In the genomic region with DNA sequence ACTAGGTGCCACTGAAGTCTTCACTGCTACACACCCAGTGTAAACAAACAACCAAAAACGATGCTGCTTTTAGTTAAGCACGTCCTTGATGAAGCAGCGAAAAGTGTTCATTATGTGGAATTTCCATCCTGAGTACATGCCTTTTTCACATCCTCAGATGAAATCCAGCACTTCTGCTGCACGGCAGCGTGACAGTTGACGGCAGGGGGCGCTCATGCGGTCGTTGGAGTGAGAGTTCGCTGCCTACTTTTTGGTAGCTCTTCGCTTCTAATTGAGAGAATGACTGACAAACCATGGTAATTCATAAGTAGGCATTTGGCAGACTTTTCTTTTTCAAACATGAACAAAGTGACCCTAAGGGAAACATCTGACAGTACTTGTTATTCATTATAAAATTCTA, we compare ENCODE assay signal across 9 cellular contexts. TPM values are rescaled to one million over a fixed set of nuclear protein-coding genes. Genes with fewer than 3 reads are reported as not detected.
DNase-seq lines count a peak whose midpoint lies in the region; ATAC-seq, FAIRE-seq and TF ChIP-seq lines count a peak whose summit lies in the region.
"Had no signal": no experiment of that assay in that cellular context is flagged by ENCODE, and none has a peak within 500 bp of the region (broad histone marks: within the 10 kb centered on the region; RNA-seq: fewer than 3 reads in every experiment).

No MANE protein-coding gene starts in this region.

- no peaks in the 10 kb centered on the region for H3K36me3 ChIP-seq in heart left ventricle
- no peaks in the 10 kb centered on the region for H3K36me3 ChIP-seq in gastrocnemius medialis

- peak; percentile 9 for TF ChIP-seq CTCF in CD4-positive, alpha-beta T cell (IDR thresholded peaks at IDR 0.05)
- TF ChIP-seq CTCF in LNCaP clone FGC (IDR thresholded peaks at IDR 0.05; ENCODE audit: control insufficient read depth, extremely low read depth, insufficient read depth) (0 out of 2 replicates have a peak, but pooled peaks have one; percentile 23), heart left ventricle (IDR thresholded peaks at IDR 0.05) (peak; percentile 34 to 74 (median 53)), gastrocnemius medialis (IDR thresholded peaks at IDR 0.05 in 4 of 5, conservative IDR thresholded peaks at IDR 0.05 in 1 of 5) (peak in 3 of 5 experiments; percentile 14 to 57 (median 45))

- H3K4me3 ChIP-seq in LNCaP clone FGC (ENCODE audit: low read depth, low read length) (no peak overlapping the region), heart left ventricle (peak overlapping the region in 2 of 12 donors; percentile 8 to 20), gastrocnemius medialis (no peak overlapping the region)

- H3K36me3 Mint-ChIP-seq in CD4-positive, alpha-beta T cell (ENCODE audit: low read depth) = no peaks in the 10 kb centered on the region

- WGBS in heart left ventricle, 4 donors = 30 to 46% (median 35%) methylated on average over 11 of the region's 11 CpGs

- POLR2A ChIA-PET in CD4-positive, alpha-beta T cell (lab: Charles Lee) = no interaction called here

- H3K4me3 Mint-ChIP-seq in CD4-positive, alpha-beta T cell = no peak overlapping the region

- H3K4me1 ChIP-seq in heart left ventricle (no peaks in the 10 kb centered on the region), gastrocnemius medialis (no peaks in the 10 kb centered on the region)

- H3K9me3 ChIP-seq in CD4-positive, alpha-beta T cell (ENCODE audit: control insufficient read depth, low read length) = no peaks in the 10 kb centered on the region
- H3K9me3 ChIP-seq in heart left ventricle (no peaks in the 10 kb centered on the region), gastrocnemius medialis (no peaks in the 10 kb centered on the region)

- H3K4me1 Mint-ChIP-seq in CD4-positive, alpha-beta T cell (ENCODE audit: low read depth) = no peaks in the 10 kb centered on the region

- H3K27ac Mint-ChIP-seq in CD4-positive, alpha-beta T cell = no peak overlapping the region

- intact Hi-C loops in CD4-positive, alpha-beta T cell (cut with DNase I, micrococcal nuclease) = no loop called here
- intact Hi-C loops in heart left ventricle (cut with DNase I) = loop anchor here in 4 of 10 donors (5.0 to 10.0 kb wide), 3 partner anchors 1114 to 1124 kb away; a partner anchor contains a TSS
- intact Hi-C loops in gastrocnemius medialis (cut with DNase I; ENCODE audit: low total_unique reads) = no loop called here

- TF ChIP-seq POLR2A in heart left ventricle (IDR thresholded peaks at IDR 0.05) = no peak
- no peak for TF ChIP-seq POLR2A in gastrocnemius medialis (IDR thresholded peaks at IDR 0.05)
- TF ChIP-seq POLR2A in GM12892 (IDR thresholded peaks at IDR 0.05; ENCODE audit: low read depth, low read length) = no peak

- no peak for ATAC-seq in CD4-positive, alpha-beta T cell (ENCODE audit: poor library complexity)
- no peak for ATAC-seq in heart left ventricle
- ATAC-seq in gastrocnemius medialis = no peak
- no peak for ATAC-seq in GM18502 (IDR thresholded peaks at IDR 0.05; ENCODE audit: poor library complexity, unreplicated experiment)
- no peak for ATAC-seq in HG03460 (IDR thresholded peaks at IDR 0.05; ENCODE audit: unreplicated experiment)

- H3K27me3 Mint-ChIP-seq in CD4-positive, alpha-beta T cell = no peaks in the 10 kb centered on the region

- H3K9me3 Mint-ChIP-seq in CD4-positive, alpha-beta T cell = no peaks in the 10 kb centered on the region

- in situ Hi-C loops in gastrocnemius medialis (cut with MboI; ENCODE audit: low sequenced_read_pairs in 4 of 4) = loop anchor here in 3 of 4 donors (25.0 kb wide), 1 partner anchor 1127 kb away; a partner anchor contains a TSS

- DNase-seq in CD4-positive, alpha-beta T cell = peak in 4 of 10 experiments; percentile 1 to 32 (median 4)
- DNase-seq in LNCaP clone FGC (ENCODE audit: low read depth) (no peak), heart left ventricle (peak in 4 of 5 donors; percentile 29 to 64 (median 42)), gastrocnemius medialis (peak in 1 of 2 donors; percentile 19), GM12892 (ENCODE audit: insufficient read length) (no peak)
- DNase-seq in activated T-cell treated with anti-CD3 and anti-CD28 coated beads, Interleukin-2, amount 50 U/mL, for 48 hours = peak; percentile 54 to 58

- H3K27me3 ChIP-seq in CD4-positive, alpha-beta T cell (ENCODE audit: control insufficient read depth, insufficient read depth, low read length) = no peaks in the 10 kb centered on the region
- no peaks in the 10 kb centered on the region for H3K27me3 ChIP-seq in heart left ventricle
- no peaks in the 10 kb centered on the region for H3K27me3 ChIP-seq in gastrocnemius medialis

- CTCF ChIA-PET in CD4-positive, alpha-beta T cell (lab: Charles Lee) = interaction anchor here (1.0 kb wide), 1 partner anchor 1126 kb away, joined by 3 read pairs; no protein-coding TSS in a partner anchor

- no peak overlapping the region for H3K27ac ChIP-seq in CD4-positive, alpha-beta T cell (ENCODE audit: low read depth, low read length)
- H3K27ac ChIP-seq in heart left ventricle (no peak overlapping the region), gastrocnemius medialis (no peak overlapping the region)

- FAIRE-seq in GM12892 (lab: Jason Lieb, UNC) = no peak
- FAIRE-seq: endometrium had no signal

RNA-seq across cellular contexts. Expression of a gene that starts 55.2 kb away (rescaled TPM):
- total RNA-seq in CD4-positive, alpha-beta T cell = not detected
- total RNA-seq in heart left ventricle (not detected), gastrocnemius medialis (not detected)
- not detected for polyA plus RNA-seq in heart left ventricle
- not detected for polyA plus RNA-seq in GM12892 (2012; ENCODE audit: missing spikeins)

Comparison
In these comparisons a context has a peak if more than half of its experiments do, and no peak if none do; other contexts are left out.
1. DNase-seq: peak in activated T-cell treated with anti-CD3 and anti-CD28 coated beads, Interleukin-2, amount 50 U/mL, for 48 hours (2 of 2) and heart left ventricle (4 of 5); none in LNCaP clone FGC (single experiment) and GM12892 (single experiment).
2. Peak in every context shown above with its lines, with median percentiles within 50 percentile points of each other: CTCF ChIP-seq.